30 cellular contexts compared by ENCODE assay signal in the genomic region with DNA sequence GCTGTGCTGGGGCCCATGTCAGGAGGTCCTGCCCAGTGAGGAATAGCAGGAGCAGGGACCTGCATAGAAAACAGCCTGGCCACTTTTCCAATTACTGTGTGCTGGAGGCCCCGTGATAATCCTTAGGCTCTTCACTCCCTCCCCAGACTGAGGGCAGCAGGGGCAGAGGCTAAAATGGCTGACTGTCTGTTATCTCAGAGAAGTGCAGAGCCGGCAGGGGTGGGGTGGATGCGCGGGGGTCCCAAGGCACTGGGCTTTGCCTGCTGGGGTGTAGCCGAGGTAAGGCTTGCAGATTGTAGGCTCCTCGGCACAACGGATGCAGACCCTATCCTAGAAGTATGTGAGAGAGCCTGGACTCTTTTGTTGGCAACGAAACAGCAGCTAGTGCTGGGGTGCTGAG.
"Had no signal": no experiment of that assay in that cellular context is flagged by ENCODE, and none has a peak within 500 bp of the region (broad histone marks: within the 10 kb centered on the region; RNA-seq: fewer than 3 reads in every experiment).

No MANE protein-coding gene starts in this region.

- H3K4me1 ChIP-seq: esophagus muscularis mucosa, foreskin keratinocyte, gastroesophageal sphincter, heart left ventricle, left lung, psoas muscle, stomach, thyroid gland, uterus had no signal

- H3K27ac ChIP-seq: coronary artery, esophagus muscularis mucosa, foreskin keratinocyte, gastroesophageal sphincter, heart left ventricle, hepatocyte, left lung, ovary, psoas muscle, stomach, thyroid gland, uterus had no signal

- H3K4me3 Mint-ChIP-seq: naive thymus-derived CD4-positive, alpha-beta T cell; nephron; type B pancreatic cell had no signal

- H3K4me3 ChIP-seq: coronary artery, esophagus muscularis mucosa, gastroesophageal sphincter, heart left ventricle, hepatocyte, left lung, ovary, psoas muscle, stomach, thyroid gland, uterus had no signal

- ATAC-seq: foreskin keratinocyte; gastroesophageal sphincter; heart left ventricle; left cardiac atrium; left lung; naive thymus-derived CD4-positive, alpha-beta T cell; psoas muscle; right cardiac atrium had no signal

- H3K27ac Mint-ChIP-seq: naive thymus-derived CD4-positive, alpha-beta T cell; nephron; type B pancreatic cell had no signal

- DNase-seq: dermis blood vessel endothelial cell; effector memory CD4-positive, alpha-beta T cell; foreskin keratinocyte; heart left ventricle; left cardiac atrium; left lung; mammary epithelial cell; mesendoderm; midbrain; naive thymus-derived CD4-positive, alpha-beta T cell; occipital lobe; ovary; psoas muscle; right cardiac atrium; small intestine; stimulated activated CD4-positive, alpha-beta T cell treated with anti-CD3 and anti-CD28 coated beads, Interleukin-12 subunit alpha, Interleukin-12 subunit beta, amount 100 ng/mL, for 4 hours; stimulated activated CD4-positive, alpha-beta T cell treated with anti-CD3 and anti-CD28 coated beads, Interleukin-1b, Interleukin-23, amount 100 ng/mL, for 48 hours; stimulated activated CD4-positive, alpha-beta T cell treated with anti-CD3 and anti-CD28 coated beads, Interleukin-4, amount 100 ng/mL, for 1 hour; stimulated activated CD8-positive, alpha-beta memory T cell treated with anti-CD3 and anti-CD28 coated beads, Interleukin-4, amount 100 ng/mL, for 48 hours; stimulated activated naive CD4-positive, alpha-beta T cell; stomach; thyroid gland; uterus had no signal

- H3K4me2 ChIP-seq: hepatocyte had no signal

- H3K36me3 ChIP-seq: esophagus muscularis mucosa, gastroesophageal sphincter, heart left ventricle, left lung, ovary, stomach, thyroid gland, uterus had no signal

- H3K9me3 ChIP-seq: ovary, psoas muscle, thyroid gland, uterus had no signal

- FAIRE-seq: endothelial cell of umbilical vein, small intestine had no signal

- H3K4me1 Mint-ChIP-seq: naive thymus-derived CD4-positive, alpha-beta T cell; nephron had no signal

- H3K79me2 ChIP-seq: hepatocyte had no signal

- H2AFZ ChIP-seq: hepatocyte had no signal

- H3K36me3 Mint-ChIP-seq: naive thymus-derived CD4-positive, alpha-beta T cell; type B pancreatic cell had no signal

- H3K27me3 Mint-ChIP-seq: naive thymus-derived CD4-positive, alpha-beta T cell; type B pancreatic cell had no signal

- H3K27me3 ChIP-seq: esophagus muscularis mucosa, foreskin keratinocyte, gastroesophageal sphincter, heart left ventricle, hepatocyte, left lung, ovary, stomach, thyroid gland, uterus had no signal

- H3K9me3 Mint-ChIP-seq: type B pancreatic cell had no signal
